Comparison of ENCODE assay signal across 10 cellular contexts in the genomic region with DNA sequence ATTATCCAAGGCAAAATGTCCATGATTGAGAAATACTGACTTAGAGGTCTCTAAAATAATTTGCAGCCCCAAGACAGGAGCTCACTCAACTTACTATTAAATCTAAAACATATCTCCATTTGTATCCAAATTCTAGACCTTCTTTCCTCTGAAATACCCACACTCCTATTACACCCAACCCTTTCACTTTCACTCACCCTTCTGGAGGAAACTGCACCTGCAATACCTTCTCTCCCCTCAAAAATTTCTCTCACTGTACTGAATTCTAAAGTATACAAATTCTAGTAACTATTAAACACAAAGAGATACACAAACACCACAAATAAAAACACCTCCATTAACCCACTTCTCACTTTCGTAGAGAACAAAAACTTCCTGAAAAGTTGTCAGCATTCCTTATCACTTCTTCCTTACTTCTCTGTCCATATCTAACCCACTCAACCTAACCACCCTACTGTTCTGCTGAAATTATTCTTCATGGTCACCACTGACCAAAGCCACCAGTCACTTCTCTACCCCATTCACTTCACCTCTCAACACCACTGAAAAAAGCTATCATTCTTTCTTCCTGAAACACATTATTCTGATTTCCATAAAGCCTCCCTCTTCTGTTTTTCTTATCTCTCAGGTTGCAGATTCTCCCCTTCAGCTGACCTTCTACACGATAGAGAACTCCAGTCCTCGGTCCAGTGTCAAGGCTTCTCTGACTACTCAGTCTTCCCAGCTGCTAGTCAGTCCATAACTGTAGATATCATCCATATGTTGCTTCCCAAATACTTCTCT. TPM values are rescaled to one million over a fixed set of nuclear protein-coding genes. Genes with fewer than 3 reads are reported as not detected.
DNase-seq lines count a peak whose midpoint lies in the region; ATAC-seq and TF ChIP-seq lines count a peak whose summit lies in the region.
"Had no signal": no experiment of that assay in that cellular context is flagged by ENCODE, and none has a peak within 500 bp of the region (broad histone marks: within the 10 kb centered on the region; RNA-seq: fewer than 3 reads in every experiment).

No MANE protein-coding gene starts in this region.

- H3K4me3 ChIP-seq in GM12864 (ENCODE audit: low read depth, low read length) (no peak overlapping the region), BE2C (ENCODE audit: low read depth, low read length) (no peak overlapping the region)

- no peak overlapping the region for H3K27ac Mint-ChIP-seq in activated CD8-positive, alpha-beta T cell treated with anti-CD3 and anti-CD28 coated beads for 36 hours

- intact Hi-C loops in activated CD8-positive, alpha-beta T cell treated with anti-CD3 and anti-CD28 coated beads for 36 hours (cut with micrococcal nuclease) = no loop called here

- H3K36me3 Mint-ChIP-seq in activated CD8-positive, alpha-beta T cell treated with anti-CD3 and anti-CD28 coated beads for 36 hours (ENCODE audit: low read depth) = peaks cover 13% of the 10 kb centered on the region

- no peaks in the 10 kb centered on the region for H3K9me3 Mint-ChIP-seq in activated CD8-positive, alpha-beta T cell treated with anti-CD3 and anti-CD28 coated beads for 36 hours
- H3K9me3 Mint-ChIP-seq: neural crest cell had no signal

- TF ChIP-seq CTCF in GM12864 (IDR thresholded peaks at IDR 0.05; ENCODE audit: low read depth, low read length, missing control alignments) (peak; percentile 0), BE2C (IDR thresholded peaks at IDR 0.05; ENCODE audit: low read depth, low read length) (no peak)
- TF ChIP-seq CTCF in activated CD8-positive, alpha-beta T cell treated with anti-CD3 and anti-CD28 coated beads for 36 hours (IDR thresholded peaks at IDR 0.05) = no peak

- no peaks in the 10 kb centered on the region for H3K9me3 ChIP-seq in BE2C

- no peaks in the 10 kb centered on the region for H3K27me3 Mint-ChIP-seq in activated CD8-positive, alpha-beta T cell treated with anti-CD3 and anti-CD28 coated beads for 36 hours

- H3K4me3 Mint-ChIP-seq in activated CD8-positive, alpha-beta T cell treated with anti-CD3 and anti-CD28 coated beads for 36 hours = no peak overlapping the region
- H3K4me3 Mint-ChIP-seq: neural crest cell had no signal

- POLR2A ChIA-PET in activated CD8-positive, alpha-beta T cell treated with anti-CD3 and anti-CD28 coated beads for 36 hours (lab: Charles Lee) = interaction anchor here (1.2 kb wide), 1 partner anchor 10 kb away, joined by 3 read pairs; no protein-coding TSS in a partner anchor

- CTCF ChIA-PET in activated CD8-positive, alpha-beta T cell treated with anti-CD3 and anti-CD28 coated beads for 36 hours (lab: Charles Lee) = interaction anchor here (0.7 to 1.0 kb wide), 2 partner anchors 12 to 14 kb away, joined by 3 to 4 read pairs; a partner anchor contains a TSS

- no peaks in the 10 kb centered on the region for H3K27me3 ChIP-seq in BE2C

- DNase-seq in GM12864 (ENCODE audit: low read depth) (no peak), C1 segment of cervical spinal cord (lab: John Stamatoyannopoulos, UW) (no peak), left lobe of liver (ENCODE audit: low spot score) (no peak), NCI-H446 treated with DMSO at 0.1 percent for 48 hours (lab: John Stamatoyannopoulos, UW) (no peak), BE2C (no peak)
- no peak for DNase-seq in activated CD8-positive, alpha-beta T cell treated with anti-CD3 and anti-CD28 coated beads for 36 hours
- DNase-seq: hippocampal formation had no signal

- ATAC-seq in GM19455 (IDR thresholded peaks at IDR 0.05; ENCODE audit: unreplicated experiment) (peak; percentile 69), HG03045 (IDR thresholded peaks at IDR 0.05; ENCODE audit: unreplicated experiment) (peak; percentile 65), left lobe of liver (no peak)
- peak; percentile 60 for ATAC-seq in activated CD8-positive, alpha-beta T cell treated with anti-CD3 and anti-CD28 coated beads for 36 hours

- peaks cover 7% of the 10 kb centered on the region for H3K4me1 ChIP-seq in BE2C

- peaks cover 39% of the 10 kb centered on the region for H3K4me1 Mint-ChIP-seq in activated CD8-positive, alpha-beta T cell treated with anti-CD3 and anti-CD28 coated beads for 36 hours (ENCODE audit: low read depth)
- H3K4me1 Mint-ChIP-seq: neural crest cell had no signal

- no peaks in the 10 kb centered on the region; the same call in 1 of the 2 replicates for H3K36me3 ChIP-seq in BE2C

RNA-seq across cellular contexts. Expression of a gene that starts 12.0 kb away (rescaled TPM):
- 10 to 100 TPM; 14.6 to 15.9 TPM for total RNA-seq in activated CD8-positive, alpha-beta T cell treated with anti-CD3 and anti-CD28 coated beads for 36 hours
- total RNA-seq in left lobe of liver = 34.0 TPM
- 18.4 TPM for polyA plus RNA-seq in BE2C (2012; ENCODE audit: insufficient read depth, insufficient read length, low read depth)
